Comparison of ENCODE assay signal across 1 cellular context in the genomic region with DNA sequence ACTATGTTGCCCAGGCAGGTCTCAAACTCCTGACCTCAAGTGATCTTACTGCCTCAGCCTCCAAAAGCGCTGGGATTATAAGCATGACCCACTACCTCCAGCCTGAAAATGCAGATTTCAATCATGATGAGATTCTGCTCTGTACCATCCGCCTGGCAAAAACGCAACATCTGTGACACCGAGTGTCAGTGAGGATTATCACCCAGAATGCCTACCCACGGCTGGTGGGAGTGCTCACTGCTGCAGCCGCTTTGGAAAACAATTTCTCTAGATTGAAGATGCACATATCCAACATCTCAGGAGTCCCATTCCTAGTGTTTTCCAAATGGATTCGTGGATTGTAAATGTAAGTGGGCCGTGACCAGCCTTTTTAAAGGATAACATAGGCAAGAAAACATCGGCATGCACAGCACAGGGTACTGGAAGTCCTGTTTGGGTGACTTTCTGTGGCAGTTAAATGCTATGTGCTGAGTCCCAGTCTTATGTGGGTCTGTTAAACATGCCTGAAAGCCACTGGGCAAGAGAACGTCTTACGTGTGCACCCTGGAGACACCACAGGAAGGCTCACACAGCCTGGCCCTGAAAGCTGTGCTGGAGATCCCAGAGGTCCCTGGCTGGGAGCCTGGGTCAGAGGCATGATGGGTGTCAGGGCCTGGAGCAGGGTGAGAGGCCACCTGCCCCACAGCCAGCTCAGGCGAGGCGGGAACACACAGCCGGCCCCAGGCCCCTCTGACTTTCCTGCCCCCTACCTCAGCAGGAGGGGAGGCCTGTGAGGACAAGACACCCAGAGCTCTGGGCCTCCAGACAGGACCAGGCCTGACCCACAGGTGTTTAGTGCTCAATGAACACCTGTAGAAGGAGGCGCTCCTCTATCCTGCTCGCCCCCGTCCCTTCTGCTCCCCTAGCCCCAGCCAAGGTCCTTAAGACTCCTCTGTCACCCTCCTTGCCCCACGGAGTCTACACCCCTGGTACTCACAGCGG.
TF ChIP-seq lines count a peak whose summit lies in the region.

No MANE protein-coding gene starts in this region.

TF ChIP-seq in H1, 55 proteins besides CTCF, POLR2A, EP300 and RAD21:
- TF ChIP-seq RNF2 (IDR thresholded peaks at IDR 0.05; ENCODE audit: borderline replicate concordance, low read depth, low read length, missing control alignments, poor library complexity, severe bottlenecking) (no peak), MAX (IDR thresholded peaks at IDR 0.05) (no peak), FOSL1 (IDR thresholded peaks at IDR 0.05; ENCODE audit: insufficient read depth, low read depth, low read length) (no peak), TBP (IDR thresholded peaks at IDR 0.05; ENCODE audit: low read depth, low read length) (no peak)
